ENCODE assay signal across 9 cellular contexts in genomic region chr12:25051583-25052190, GRCh38.
DNase-seq lines count a peak whose midpoint lies in the region; ATAC-seq, FAIRE-seq and TF ChIP-seq lines count a peak whose summit lies in the region.
"Had no signal": no experiment of that assay in that cellular context is flagged by ENCODE, and none has a peak within 500 bp of the region (broad histone marks: within the 10 kb centered on the region; RNA-seq: fewer than 3 reads in every experiment).

No MANE protein-coding gene starts in this region.

- peaks cover 48% of the 10 kb centered on the region for H3K4me1 Mint-ChIP-seq in activated CD4-positive, alpha-beta memory T cell treated with anti-CD3 and anti-CD28 coated beads, Interleukin-2, amount 10 ng/mL, durations not matched to agents 7 days and 5 days

- FAIRE-seq in HepG2 (lab: Jason Lieb, UNC) = no peak

- H3K9me3 ChIP-seq in BLaER1 = peaks cover 24% of the 10 kb centered on the region
- H3K9me3 ChIP-seq in HepG2 (ENCODE audit: low read length) = peaks cover 5% of the 10 kb centered on the region; the same call in 1 of the 2 replicates
- H3K9me3 ChIP-seq in thymus (ENCODE audit: control insufficient read depth) = no peaks in the 10 kb centered on the region

- H3K27me3 Mint-ChIP-seq in activated CD4-positive, alpha-beta memory T cell treated with anti-CD3 and anti-CD28 coated beads, Interleukin-2, amount 10 ng/mL, durations not matched to agents 7 days and 5 days = peaks cover 9% of the 10 kb centered on the region

- H2AFZ ChIP-seq in HepG2 (ENCODE audit: low read length) = no peak overlapping the region

- H3K9me3 Mint-ChIP-seq in activated CD4-positive, alpha-beta memory T cell treated with anti-CD3 and anti-CD28 coated beads, Interleukin-2, amount 10 ng/mL, durations not matched to agents 7 days and 5 days = peaks cover 2% of the 10 kb centered on the region

- in situ Hi-C loops in HepG2 (cut with HindIII; ENCODE audit: extremely low pct_ligation_motif_present, low pct_unique_long_range_greater_than_20kb) = no loop called here

- H3K36me3 Mint-ChIP-seq in activated CD4-positive, alpha-beta memory T cell treated with anti-CD3 and anti-CD28 coated beads, Interleukin-2, amount 10 ng/mL, durations not matched to agents 7 days and 5 days (ENCODE audit: low read depth) = no peaks in the 10 kb centered on the region

- CTCF ChIA-PET in activated CD4-positive, alpha-beta memory T cell treated with anti-CD3 and anti-CD28 coated beads, Interleukin-2, amount 10 ng/mL, durations not matched to agents 7 days and 5 days (lab: Charles Lee) = interaction anchor here (0.7 to 2.9 kb wide), 8 partner anchors 9 to 336 kb away, joined by 3 to 15 read pairs (median 3); no protein-coding TSS in a partner anchor
- CTCF ChIA-PET in HepG2 (lab: Yijun Ruan, JAX; ENCODE audit: low intra/inter-chr PET ratio, low total read pairs) = no interaction called here

- H3K27me3 ChIP-seq in BLaER1 (no peaks in the 10 kb centered on the region), HepG2 (ENCODE audit: control insufficient read depth in 1 of 2, insufficient read depth in 2 of 2, low read length in 2 of 2) (peaks cover 0 to 14% of the 10 kb centered on the region in 2 experiments; a peak in 2 of 5 replicates), thymus (ENCODE audit: control insufficient read depth, insufficient read depth) (no peaks in the 10 kb centered on the region)

- H3K27ac Mint-ChIP-seq in activated CD4-positive, alpha-beta memory T cell treated with anti-CD3 and anti-CD28 coated beads, Interleukin-2, amount 10 ng/mL, durations not matched to agents 7 days and 5 days = peak overlapping the region; percentile 97

- peak overlapping the region; percentile 96 for H3K9ac ChIP-seq in BLaER1
- no peak overlapping the region for H3K9ac ChIP-seq in HepG2 (ENCODE audit: insufficient read depth, low read depth, low read length)

- TF ChIP-seq RAD21 in HepG2 (CRISPR knock-in tag; IDR thresholded peaks at IDR 0.05) = no peak

- 7% methylated on average over 6 of the region's 6 CpGs for WGBS in HepG2 (ENCODE audit: low lambda C conversion rate)
- WGBS in thymus = 4% methylated on average over 6 of the region's 6 CpGs

- no peaks in the 10 kb centered on the region for H4K20me1 ChIP-seq in BLaER1
- H4K20me1 ChIP-seq in HepG2 (ENCODE audit: insufficient read depth, low read length) = no peaks in the 10 kb centered on the region

- peak overlapping the region; percentile 94 for H3K4me3 Mint-ChIP-seq in activated CD4-positive, alpha-beta memory T cell treated with anti-CD3 and anti-CD28 coated beads, Interleukin-2, amount 10 ng/mL, durations not matched to agents 7 days and 5 days

- TF ChIP-seq CTCF in HepG2 (CRISPR knock-in tag; IDR thresholded peaks at IDR 0.05) = no peak

- H3K4me3 ChIP-seq in BLaER1 (peak overlapping the region; percentile 79), HepG2 (replicated peaks in 1 of 3; ENCODE audit: insufficient read depth in 1 of 3, low read depth in 2 of 3, low read length in 3 of 3) (no peak overlapping the region), thymus (ENCODE audit: low read length) (peak overlapping the region; percentile 93)

- peaks cover 51% of the 10 kb centered on the region for H3K36me3 ChIP-seq in BLaER1
- H3K36me3 ChIP-seq in HepG2 (replicated peaks in 1 of 2; ENCODE audit: control insufficient read depth in 1 of 2, insufficient read depth in 2 of 2, low read length in 2 of 2) = no peaks in the 10 kb centered on the region
- H3K36me3 ChIP-seq in thymus (ENCODE audit: control insufficient read depth, insufficient read depth) = no peaks in the 10 kb centered on the region

- peak overlapping the region; percentile 99 for H3K27ac ChIP-seq in BLaER1
- no peak overlapping the region for H3K27ac ChIP-seq in HepG2 (ENCODE audit: extremely low read length, insufficient read depth, low read length)
- H3K27ac ChIP-seq in thymus (ENCODE audit: low read depth) = peak overlapping the region; percentile 99
- H3K27ac ChIP-seq: C4-2B had no signal

- peak; percentile 47 for ATAC-seq in GM19468 (IDR thresholded peaks at IDR 0.05; ENCODE audit: extremely low read depth, unreplicated experiment)
- ATAC-seq in HG03571 (IDR thresholded peaks at IDR 0.05; ENCODE audit: unreplicated experiment) = peak; percentile 50
- ATAC-seq in HepG2 = no peak

- peak overlapping the region; percentile 90 for H3K4me2 ChIP-seq in BLaER1
- H3K4me2 ChIP-seq in HepG2 (ENCODE audit: low read depth, low read length) = no peak overlapping the region

- TF ChIP-seq EP300 in HepG2 (IDR thresholded peaks at IDR 0.05; ENCODE audit: low read depth in 2 of 2, low read length in 2 of 2) (no peak), HepG2 (CRISPR knock-in tag; IDR thresholded peaks at IDR 0.05; ENCODE audit: borderline replicate concordance) (no peak)

- intact Hi-C loops in HepG2 (cut with micrococcal nuclease; ENCODE audit: unreplicated experiment) = no loop called here

- H3K4me1 ChIP-seq in BLaER1 (peaks cover 26% of the 10 kb centered on the region), HepG2 (ENCODE audit: insufficient read depth, low read length) (peaks cover 18% of the 10 kb centered on the region), thymus (ENCODE audit: control insufficient read depth, insufficient read depth, low read length) (peaks cover 14% of the 10 kb centered on the region)

- no peak for TF ChIP-seq POLR2A in HepG2 (IDR thresholded peaks at IDR 0.05; ENCODE audit: insufficient read depth in 1 of 2, low read depth in 2 of 2, low read length in 2 of 2)

- no peaks in the 10 kb centered on the region for H3K79me2 ChIP-seq in HepG2 (ENCODE audit: insufficient read depth, low read length)

- POLR2A ChIA-PET in activated CD4-positive, alpha-beta memory T cell treated with anti-CD3 and anti-CD28 coated beads, Interleukin-2, amount 10 ng/mL, durations not matched to agents 7 days and 5 days (lab: Charles Lee) = interaction anchor here (0.6 to 2.1 kb wide), 13 partner anchors 10 to 314 kb away, joined by 3 to 11 read pairs (median 4); partner anchors contain the start of gene KRAS
- POLR2A ChIA-PET in HepG2 (lab: Yijun Ruan, JAX) = no interaction called here

- peak; percentile 58 for DNase-seq in activated CD4-positive, alpha-beta memory T cell treated with anti-CD3 and anti-CD28 coated beads, Interleukin-2, amount 10 ng/mL, durations not matched to agents 7 days and 5 days
- DNase-seq in HepG2 (ENCODE audit: low spot score) (no peak), DMS153 treated with DMSO at 0.1 percent for 48 hours (lab: John Stamatoyannopoulos, UW; ENCODE audit: unreplicated experiment) (no peak), DMS153 (lab: John Stamatoyannopoulos, UW) (no peak)

- BruUV-seq in HepG2 (replicated peaks; lab: Mats Ljungman, UMichigan) = no TSS peak

TF ChIP-seq in HepG2, 621 proteins besides CTCF, POLR2A, EP300 and RAD21 (continues in another document):
- TF ChIP-seq TRAFD1 (CRISPR knock-in tag; IDR thresholded peaks at IDR 0.05; ENCODE audit: borderline replicate concordance) (no peak), HNRNPK (IDR thresholded peaks at IDR 0.05; ENCODE audit: low read depth, low read length, poor library complexity, severe bottlenecking) (peak; percentile 25), ZGPAT (CRISPR knock-in tag; IDR thresholded peaks at IDR 0.05) (no peak)

Comparison
In these comparisons a context has a peak if more than half of its experiments do, and no peak if none do; other contexts are left out.
1. H3K4me3 ChIP-seq: peak in BLaER1 (single experiment) and thymus (single experiment); none in HepG2 (0 of 3).